In the genomic region with DNA sequence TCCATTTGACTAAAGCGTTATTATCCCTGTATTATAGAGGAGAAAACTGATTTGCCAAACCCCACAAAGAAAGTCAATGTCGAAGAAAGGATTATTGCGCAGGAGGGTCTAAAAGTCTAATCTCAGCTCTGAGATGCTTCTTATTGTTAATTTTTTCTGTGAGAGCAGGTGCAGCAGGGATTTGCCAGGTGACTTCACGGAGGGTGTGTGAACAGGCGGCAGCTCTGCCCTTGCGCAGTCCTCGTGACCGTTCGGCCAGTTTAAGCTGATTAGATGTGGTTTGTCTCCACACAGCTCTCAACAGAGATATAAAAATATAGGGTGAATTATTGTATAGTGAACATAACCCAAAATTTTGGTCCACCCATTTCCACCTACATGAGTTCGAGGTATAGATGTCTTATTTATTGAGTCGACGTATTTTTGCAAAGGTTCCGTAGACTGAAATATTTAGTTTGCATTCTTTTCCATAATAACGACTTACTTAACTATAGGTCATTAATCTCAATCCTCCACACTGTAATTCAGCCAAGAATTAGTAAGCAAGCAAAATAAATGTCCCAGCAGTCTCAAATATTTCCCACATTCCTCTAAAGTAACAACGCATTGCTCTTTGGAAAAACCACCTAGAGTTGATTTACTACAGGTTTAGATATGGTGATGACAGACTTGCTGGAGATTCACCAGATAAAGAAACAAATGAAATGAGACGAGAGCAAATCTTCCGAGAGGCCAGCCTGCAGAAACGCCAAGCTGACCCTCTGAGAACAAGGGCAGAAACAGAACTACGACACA, we compare ENCODE assay signal across 25 cellular contexts. TPM values are rescaled to one million over a fixed set of nuclear protein-coding genes. Genes with fewer than 3 reads are reported as not detected.
"Had no signal": no experiment of that assay in that cellular context is flagged by ENCODE, and none has a peak within 500 bp of the region (broad histone marks: within the 10 kb centered on the region; RNA-seq: fewer than 3 reads in every experiment).

No MANE protein-coding gene starts in this region.

- DNase-seq: cortex of kidney; effector memory CD8-positive, alpha-beta T cell; erythroblast; foreskin fibroblast; gastrocnemius medialis; kidney; left cardiac atrium; left lung; mesendoderm; naive thymus-derived CD8-positive, alpha-beta T cell; nephron progenitor cell; occipital lobe; ovary; posterior cingulate gyrus; psoas muscle; right cardiac atrium; sigmoid colon; stimulated activated CD4-positive, alpha-beta T cell treated with anti-CD3 and anti-CD28 coated beads, Interleukin-2, amount 100 ng/mL, for 24 hours; stimulated activated CD4-positive, alpha-beta T cell treated with anti-CD3 and anti-CD28 coated beads, Interleukin-4, amount 100 ng/mL, for 24 hours; stimulated activated naive CD4-positive, alpha-beta T cell treated with Interleukin-2 at 50 U/mL for 16 hours; stomach; thyroid gland; trophoblast cell had no signal

- ATAC-seq: effector memory CD8-positive, alpha-beta T cell; gastrocnemius medialis; left cardiac atrium; left lung; naive thymus-derived CD8-positive, alpha-beta T cell; psoas muscle; right cardiac atrium; stimulated activated effector memory CD8-positive, alpha-beta T cell treated with anti-CD3 and anti-CD28 coated beads, Interleukin-12 subunit alpha, Interleukin-12 subunit beta, amount 100 ng/mL, for 72 hours had no signal

- H3K36me3 ChIP-seq: gastrocnemius medialis, left lung, ovary, sigmoid colon, stomach, thyroid gland, vagina had no signal

- H3K4me1 ChIP-seq: gastrocnemius medialis, left lung, psoas muscle, thyroid gland, vagina had no signal

- H3K4me3 ChIP-seq: gastrocnemius medialis, left lung, ovary, psoas muscle, sigmoid colon, stomach, thyroid gland, vagina had no signal

- H3K9me3 ChIP-seq: gastrocnemius medialis, ovary, psoas muscle, sigmoid colon, thyroid gland, vagina had no signal

- H3K27ac ChIP-seq: gastrocnemius medialis, left lung, ovary, psoas muscle, stomach, thyroid gland, vagina had no signal

- H3K27me3 ChIP-seq: gastrocnemius medialis, ovary, sigmoid colon, stomach, thyroid gland, vagina had no signal

RNA-seq across cellular contexts. Expression of gene TENM3, which starts 28.7 kb away (rescaled TPM):
- total RNA-seq: naive thymus-derived CD8-positive, alpha-beta T cell had no signal
- polyA plus RNA-seq: naive thymus-derived CD8-positive, alpha-beta T cell had no signal
